In genomic region chr10:75294518-75294865, GRCh38 we compare ENCODE assay signal across 8 cellular contexts.
DNase-seq lines count a peak whose midpoint lies in the region; TF ChIP-seq lines count a peak whose summit lies in the region.

No MANE protein-coding gene starts in this region.

- H3K4me2 ChIP-seq in BLaER1 (peak overlapping the region; percentile 78), KMS-11 (peak overlapping the region; percentile 94; the same call in 1 of the 2 replicates)

- H3K27ac ChIP-seq in BLaER1 (no peak overlapping the region), KMS-11 (no peak overlapping the region), duodenal mucosa (ENCODE audit: low read depth, low read length) (peak overlapping the region; percentile 69), mucosa of rectum (ENCODE audit: low read depth in 2 of 2, low read length in 2 of 2) (peak overlapping the region; percentile 70 to 74)

- CTCF ChIA-PET in GM10248 (lab: Yijun Ruan, JAX) = interaction anchor here (6.0 kb wide), 1 partner anchor 10 kb away, joined by 30 read pairs; no protein-coding TSS in a partner anchor

- H4K20me1 ChIP-seq in BLaER1 (no peaks in the 10 kb centered on the region), KMS-11 (ENCODE audit: insufficient read depth) (no peaks in the 10 kb centered on the region)

- no peaks in the 10 kb centered on the region for H3K79me2 ChIP-seq in KMS-11 (ENCODE audit: insufficient read depth, low read depth)

- H3K27me3 ChIP-seq in BLaER1 = no peaks in the 10 kb centered on the region
- H3K27me3 ChIP-seq in KMS-11 (ENCODE audit: insufficient read depth, low read depth) = no peaks in the 10 kb centered on the region
- no peaks in the 10 kb centered on the region for H3K27me3 ChIP-seq in duodenal mucosa (ENCODE audit: control insufficient read depth in 1 of 2, insufficient read depth in 2 of 2, low read length in 2 of 2)
- no peaks in the 10 kb centered on the region for H3K27me3 ChIP-seq in mucosa of rectum (ENCODE audit: control insufficient read depth in 2 of 2, insufficient read depth in 2 of 2, low read length in 2 of 2)

- H3K9ac ChIP-seq in BLaER1 (peak overlapping the region; percentile 74), KMS-11 (no peak overlapping the region), duodenal mucosa (ENCODE audit: low read depth in 1 of 2, low read length in 2 of 2) (peak overlapping the region; percentile 55 to 62), mucosa of rectum (ENCODE audit: low read depth in 1 of 2, low read length in 2 of 2) (peak overlapping the region; percentile 38 to 76)

- peak overlapping the region; percentile 100 for H2AFZ ChIP-seq in KMS-11 (ENCODE audit: low read depth)

- H3K4me3 ChIP-seq in BLaER1 (peak overlapping the region; percentile 74), KMS-11 (IDR thresholded peaks at IDR 0.05; ENCODE audit: insufficient read depth, low read depth, low read length) (no peak overlapping the region), duodenal mucosa (ENCODE audit: low read depth in 1 of 2, low read length in 2 of 2) (peak overlapping the region; percentile 70 to 80), mucosa of rectum (ENCODE audit: low read length in 2 of 2) (peak overlapping the region; percentile 74)

- H3K36me3 ChIP-seq in BLaER1 (no peaks in the 10 kb centered on the region), KMS-11 (ENCODE audit: insufficient read depth) (no peaks in the 10 kb centered on the region), duodenal mucosa (ENCODE audit: control insufficient read depth in 1 of 2, insufficient read depth in 2 of 2, low read length in 2 of 2) (no peaks in the 10 kb centered on the region), mucosa of rectum (ENCODE audit: control insufficient read depth in 2 of 2, insufficient read depth in 2 of 2, low read length in 2 of 2) (no peaks in the 10 kb centered on the region)

- H3K4me1 ChIP-seq in BLaER1 = peaks cover 13% of the 10 kb centered on the region
- H3K4me1 ChIP-seq in KMS-11 (ENCODE audit: low read depth, poor library complexity, severe bottlenecking) = peaks cover 7% of the 10 kb centered on the region
- peaks cover 9 to 17% of the 10 kb centered on the region in 2 donors for H3K4me1 ChIP-seq in duodenal mucosa (ENCODE audit: control insufficient read depth in 1 of 2, insufficient read depth in 2 of 2, low read length in 2 of 2)
- peaks cover 9 to 10% of the 10 kb centered on the region in 2 donors for H3K4me1 ChIP-seq in mucosa of rectum (ENCODE audit: control insufficient read depth in 2 of 2, insufficient read depth in 2 of 2, low read length in 2 of 2)

- POLR2A ChIA-PET in GM10248 (lab: Yijun Ruan, JAX) = no interaction called here

- no peak for TF ChIP-seq CTCF in KMS-11 (conservative IDR thresholded peaks at IDR 0.05; ENCODE audit: low read depth, low read length)
- no peak for TF ChIP-seq CTCF in GM10248 (IDR thresholded peaks at IDR 0.05; ENCODE audit: control extremely low read depth, extremely low read depth, low read depth, missing control alignments)

- no peaks in the 10 kb centered on the region for H3K9me3 ChIP-seq in BLaER1
- peaks cover 4 to 5% of the 10 kb centered on the region in 2 donors for H3K9me3 ChIP-seq in duodenal mucosa (ENCODE audit: control insufficient read depth in 1 of 2, low read length in 2 of 2)
- no peaks in the 10 kb centered on the region for H3K9me3 ChIP-seq in mucosa of rectum (ENCODE audit: control insufficient read depth in 2 of 2, low read length in 2 of 2)

- no peak for DNase-seq in OCI-M2 (lab: John Stamatoyannopoulos, UW; ENCODE audit: unreplicated experiment)
- DNase-seq in NCI-H128 (lab: John Stamatoyannopoulos, UW; ENCODE audit: unreplicated experiment) = no peak
- DNase-seq in stimulated activated CD4-positive, alpha-beta T cell treated with anti-CD3 and anti-CD28 coated beads, Interleukin-15, amount 100 ng/mL, for 24 hours = no peak
- DNase-seq in GM10248 (ENCODE audit: extremely low spot score) = no peak

Comparison
In these comparisons a context has a peak if more than half of its experiments do, and no peak if none do; other contexts are left out.
1. H3K27ac ChIP-seq: peak in duodenal mucosa (single experiment) and mucosa of rectum (2 of 2); none in BLaER1 (single experiment) and KMS-11 (single experiment).